ENCODE assay signal across 19 cellular contexts in the genomic region with DNA sequence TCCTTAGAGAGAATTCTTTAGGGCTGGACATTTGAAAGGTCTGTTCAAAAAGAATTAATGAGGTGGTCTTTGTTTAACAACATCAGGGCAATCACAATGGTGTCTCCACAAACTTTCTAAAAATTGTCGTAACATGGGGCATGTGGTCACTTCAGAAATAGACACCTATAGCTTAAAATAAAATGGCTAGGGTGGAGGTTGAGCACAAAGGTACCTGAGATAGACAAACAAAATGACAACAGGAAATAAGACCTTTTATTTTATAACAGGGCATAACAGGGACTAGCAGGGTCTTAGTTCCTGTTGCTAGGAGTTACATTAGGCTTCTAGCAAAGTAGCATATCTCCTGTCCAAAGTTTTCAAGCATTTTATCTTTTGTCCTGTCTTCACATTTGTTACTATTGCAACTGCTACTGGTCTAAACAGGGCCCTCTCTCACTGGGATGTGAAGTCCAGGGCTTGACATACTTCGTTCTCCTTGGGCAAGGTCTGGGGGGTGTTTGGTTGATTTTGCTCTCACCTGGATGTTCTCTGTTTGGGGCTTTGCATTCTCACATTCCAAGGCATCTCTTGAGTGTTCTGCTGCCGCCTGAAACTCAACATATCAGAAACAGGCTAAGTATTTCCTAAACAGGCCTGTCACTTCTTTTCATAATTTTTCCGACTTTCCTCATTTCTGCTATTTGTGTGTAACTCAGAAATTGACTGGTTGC. TPM values are rescaled to one million over a fixed set of nuclear protein-coding genes. Genes with fewer than 3 reads are reported as not detected.
DNase-seq lines count a peak whose midpoint lies in the region; ATAC-seq and TF ChIP-seq lines count a peak whose summit lies in the region.
"Had no signal": no experiment of that assay in that cellular context is flagged by ENCODE, and none has a peak within 500 bp of the region (broad histone marks: within the 10 kb centered on the region; RNA-seq: fewer than 3 reads in every experiment).

No MANE protein-coding gene starts in this region.

- intact Hi-C loops in activated CD4-positive, alpha-beta T cell treated with anti-CD3 and anti-CD28 coated beads, Interleukin-2, amount 10 ng/mL, durations not matched to agents 24 days and 14 days (cut with micrococcal nuclease): loop anchor here (5.0 to 10.0 kb wide), 4 partner anchors 332 to 845 kb away; partner anchors contain the start of gene CD200R1
- intact Hi-C loops in naive thymus-derived CD4-positive, alpha-beta T cell (cut with micrococcal nuclease): loop anchor here (1.0 to 10.0 kb wide), 20 partner anchors 7 to 1617 kb away; partner anchors contain the start of genes CD96 (in 2 of the 2), GTPBP8 (in 2 of the 2), SLC35A5 (in 2 of the 2) and ABHD10 (in 1 of the 2)
- intact Hi-C loops in left ventricle myocardium superior (cut with micrococcal nuclease): no loop called here

- ATAC-seq in T-helper 17 cell (no peak), left ventricle myocardium superior (no peak), GM18502 (IDR thresholded peaks at IDR 0.05; ENCODE audit: poor library complexity, unreplicated experiment) (no peak)
- no peak for ATAC-seq in naive thymus-derived CD4-positive, alpha-beta T cell
- ATAC-seq: esophagus mucosa, SK-N-SH treated with all-trans-retinoic acid at 6 μM for 48 hours had no signal

- H3K4me1 Mint-ChIP-seq in activated CD4-positive, alpha-beta T cell treated with anti-CD3 and anti-CD28 coated beads, Interleukin-2, amount 10 ng/mL, durations not matched to agents 24 days and 14 days: peaks cover 86% of the 10 kb centered on the region
- H3K4me1 Mint-ChIP-seq in T-helper 17 cell: peaks cover 71% of the 10 kb centered on the region
- peaks cover 56 to 96% (median 94%) of the 10 kb centered on the region in 7 donors for H3K4me1 Mint-ChIP-seq in naive thymus-derived CD4-positive, alpha-beta T cell

- DNase-seq in activated CD4-positive, alpha-beta T cell treated with anti-CD3 and anti-CD28 coated beads, Interleukin-2, amount 10 ng/mL, durations not matched to agents 24 days and 14 days: no peak
- no peak for DNase-seq in activated CD4-positive, alpha-beta T cell treated with anti-CD3 and anti-CD28 coated beads, Interleukin-2, amount 50 U/mL, for 1 hour
- DNase-seq in GM12864 (ENCODE audit: low read depth) (no peak), T-helper 17 cell (no peak), left ventricle myocardium superior (no peak), NCI-H510A treated with DMSO at 0.1 percent for 48 hours (lab: John Stamatoyannopoulos, UW) (no peak)
- DNase-seq in naive thymus-derived CD4-positive, alpha-beta T cell: no peak
- DNase-seq: Kasumi-1, midbrain, NCI-H146, NCI-H446, OCI-M1 had no signal

- peak overlapping the region; percentile 10 for H3K4me3 Mint-ChIP-seq in activated CD4-positive, alpha-beta T cell treated with anti-CD3 and anti-CD28 coated beads, Interleukin-2, amount 10 ng/mL, durations not matched to agents 24 days and 14 days
- peak overlapping the region; percentile 58 for H3K4me3 Mint-ChIP-seq in T-helper 17 cell
- H3K4me3 Mint-ChIP-seq in naive thymus-derived CD4-positive, alpha-beta T cell: peak overlapping the region; percentile 15 to 100 (median 63)
- H3K4me3 Mint-ChIP-seq: dendritic cell treated with granulocyte-macrophage colony-stimulating factor and Interleukin-4, amounts not matched to agents 40 ng/mL and 50 ng/mL, for 4 days had no signal

- H3K4me1 ChIP-seq in naive thymus-derived CD4-positive, alpha-beta T cell (ENCODE audit: control insufficient read depth in 2 of 2, insufficient read depth in 2 of 2, low read length in 2 of 2): peaks cover 51 to 80% of the 10 kb centered on the region in 2 donors
- H3K4me1 ChIP-seq: parathyroid adenoma had no signal

- peak overlapping the region; percentile 68 for H3K4me3 ChIP-seq in GM12864 (ENCODE audit: low read depth, low read length)
- H3K4me3 ChIP-seq in naive thymus-derived CD4-positive, alpha-beta T cell (ENCODE audit: low read length): no peak overlapping the region

- CTCF ChIA-PET in naive thymus-derived CD4-positive, alpha-beta T cell (lab: Charles Lee): interaction anchor here (0.5 to 1.7 kb wide), 2 partner anchors 18 to 204 kb away, joined by 3 to 6 read pairs; no protein-coding TSS in a partner anchor

- H3K9me3 Mint-ChIP-seq in activated CD4-positive, alpha-beta T cell treated with anti-CD3 and anti-CD28 coated beads, Interleukin-2, amount 10 ng/mL, durations not matched to agents 24 days and 14 days: no peaks in the 10 kb centered on the region
- no peaks in the 10 kb centered on the region for H3K9me3 Mint-ChIP-seq in naive thymus-derived CD4-positive, alpha-beta T cell
- H3K9me3 Mint-ChIP-seq: dendritic cell treated with granulocyte-macrophage colony-stimulating factor and Interleukin-4, amounts not matched to agents 40 ng/mL and 50 ng/mL, for 4 days had no signal

- POLR2A ChIA-PET in naive thymus-derived CD4-positive, alpha-beta T cell (lab: Charles Lee): interaction anchor here (0.6 to 1.4 kb wide), 3 partner anchors 9 to 432 kb away, joined by 3 to 4 read pairs (median 3); partner anchors contain the start of genes ATG3 and SLC35A5

- H3K27me3 ChIP-seq in naive thymus-derived CD4-positive, alpha-beta T cell (ENCODE audit: control insufficient read depth in 2 of 2, insufficient read depth in 2 of 2, low read length in 2 of 2): no peaks in the 10 kb centered on the region

- H3K36me3 Mint-ChIP-seq in activated CD4-positive, alpha-beta T cell treated with anti-CD3 and anti-CD28 coated beads, Interleukin-2, amount 10 ng/mL, durations not matched to agents 24 days and 14 days (ENCODE audit: low read depth): peaks cover 23% of the 10 kb centered on the region
- peaks cover 13% of the 10 kb centered on the region for H3K36me3 Mint-ChIP-seq in T-helper 17 cell (ENCODE audit: low read depth)
- H3K36me3 Mint-ChIP-seq in naive thymus-derived CD4-positive, alpha-beta T cell: peaks cover 6 to 16% (median 10%) of the 10 kb centered on the region in 5 donors

- TF ChIP-seq CTCF in GM12864 (IDR thresholded peaks at IDR 0.05; ENCODE audit: low read depth, low read length, missing control alignments): no peak

- no peaks in the 10 kb centered on the region for H3K27me3 Mint-ChIP-seq in activated CD4-positive, alpha-beta T cell treated with anti-CD3 and anti-CD28 coated beads, Interleukin-2, amount 10 ng/mL, durations not matched to agents 24 days and 14 days
- H3K27me3 Mint-ChIP-seq in T-helper 17 cell: no peaks in the 10 kb centered on the region
- H3K27me3 Mint-ChIP-seq in naive thymus-derived CD4-positive, alpha-beta T cell: no peaks in the 10 kb centered on the region
- H3K27me3 Mint-ChIP-seq: dendritic cell treated with granulocyte-macrophage colony-stimulating factor and Interleukin-4, amounts not matched to agents 40 ng/mL and 50 ng/mL, for 4 days had no signal

- peaks cover 0 to 6% (median 0%) of the 10 kb centered on the region in 3 experiments for H3K36me3 ChIP-seq in naive thymus-derived CD4-positive, alpha-beta T cell (ENCODE audit: control insufficient read depth in 2 of 3, insufficient read depth in 3 of 3, low read length in 3 of 3)

- peak overlapping the region; percentile 79 for H3K27ac Mint-ChIP-seq in activated CD4-positive, alpha-beta T cell treated with anti-CD3 and anti-CD28 coated beads, Interleukin-2, amount 10 ng/mL, durations not matched to agents 24 days and 14 days
- H3K27ac Mint-ChIP-seq in T-helper 17 cell: peak overlapping the region; percentile 95
- H3K27ac Mint-ChIP-seq in naive thymus-derived CD4-positive, alpha-beta T cell: peak overlapping the region; percentile 87 to 95 (median 93)

- H3K27ac ChIP-seq in naive thymus-derived CD4-positive, alpha-beta T cell (ENCODE audit: low read depth, low read length): peak overlapping the region; percentile 82
- H3K27ac ChIP-seq: parathyroid adenoma, VCaP had no signal

- no peaks in the 10 kb centered on the region for H3K9me3 ChIP-seq in T-helper 17 cell (ENCODE audit: control insufficient read depth, low read length, poor library complexity, severe bottlenecking)
- no peaks in the 10 kb centered on the region for H3K9me3 ChIP-seq in naive thymus-derived CD4-positive, alpha-beta T cell (ENCODE audit: control insufficient read depth in 2 of 3, low read length in 3 of 3)

RNA-seq across cellular contexts. Expression of gene GCSAM, which starts 3.0 kb away (rescaled TPM):
- total RNA-seq in activated CD4-positive, alpha-beta T cell treated with anti-CD3 and anti-CD28 coated beads, Interleukin-2, amount 10 ng/mL, durations not matched to agents 24 days and 14 days: 1.6 and 1.7 TPM in 2 replicates
- total RNA-seq in T-helper 17 cell (10 to 100 TPM; 14.2 to 21.2 TPM), left ventricle myocardium superior (not detected)
- total RNA-seq in naive thymus-derived CD4-positive, alpha-beta T cell: 10 to 100 TPM in 4 of 5 experiments, 1 to 10 TPM in 1; 5.5 to 28.5 (median 18.5) TPM
- 10 to 100 TPM; 27.7 to 38.8 TPM for polyA plus RNA-seq in naive thymus-derived CD4-positive, alpha-beta T cell
- total RNA-seq: A172 had no signal

RNA-seq across cellular contexts. Expression of gene C3orf52, which starts 43.9 kb away (rescaled TPM):
- 13.0 and 14.2 TPM in 2 replicates for total RNA-seq in activated CD4-positive, alpha-beta T cell treated with anti-CD3 and anti-CD28 coated beads, Interleukin-2, amount 10 ng/mL, durations not matched to agents 24 days and 14 days
- total RNA-seq in T-helper 17 cell (1 to 10 TPM; 2.0 to 4.1 TPM), left ventricle myocardium superior (1.7 TPM)
- 10 to 100 TPM in 1 of 5 experiments, 1 to 10 TPM in 4; 1.2 to 12.3 (median 1.9) TPM for total RNA-seq in naive thymus-derived CD4-positive, alpha-beta T cell
- 1 to 10 TPM; 1.3 to 2.1 TPM for polyA plus RNA-seq in naive thymus-derived CD4-positive, alpha-beta T cell

Comparison
In these comparisons a context has a peak if more than half of its experiments do, and no peak if none do; other contexts are left out.
1. H3K4me3 Mint-ChIP-seq: peak in every context shown above with its lines; median percentile 63 in naive thymus-derived CD4-positive, alpha-beta T cell; 58 in T-helper 17 cell; 10 in activated CD4-positive, alpha-beta T cell treated with anti-CD3 and anti-CD28 coated beads, Interleukin-2, amount 10 ng/mL, durations not matched to agents 24 days and 14 days.